8 cellular contexts compared by ENCODE assay signal in the genomic region with DNA sequence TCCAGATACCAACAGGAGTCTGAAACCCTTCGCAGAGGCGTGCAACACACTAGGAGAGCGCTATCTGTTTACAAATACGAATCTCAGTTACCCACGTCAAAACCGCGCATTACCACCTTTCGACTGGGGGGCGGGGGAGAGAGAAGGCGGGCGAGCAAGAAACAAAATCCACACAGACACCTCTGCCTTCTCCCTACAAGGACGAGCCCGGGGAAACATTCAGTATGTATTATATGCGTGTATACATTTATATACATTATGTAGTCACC. TPM values are rescaled to one million over a fixed set of nuclear protein-coding genes. Genes with fewer than 3 reads are reported as not detected.
DNase-seq lines count a peak whose midpoint lies in the region; ATAC-seq and TF ChIP-seq lines count a peak whose summit lies in the region.

No MANE protein-coding gene starts in this region.

- H3K9me3 Mint-ChIP-seq in CD8-positive, alpha-beta memory T cell: no peaks in the 10 kb centered on the region

- peak overlapping the region; percentile 79 for H3K27ac ChIP-seq in CD8-positive, alpha-beta memory T cell (ENCODE audit: low read depth, low read length)
- H3K27ac ChIP-seq in VCaP: peak overlapping the region; percentile 91
- H3K27ac ChIP-seq in left lung: peak overlapping the region; percentile 84 to 93

- POLR2A ChIA-PET in CD8-positive, alpha-beta memory T cell (lab: Charles Lee): interaction anchor here (0.6 to 2.1 kb wide), 8 partner anchors 20 to 497 kb away, joined by 3 to 13 read pairs (median 5); partner anchors contain the start of genes ORC1, SHISAL2A and TXNDC12

- intact Hi-C loops in left lung (cut with DNase I): no loop called here

- TF ChIP-seq CTCF in VCaP (conservative IDR thresholded peaks at IDR 0.05) (no peak), cardiac fibroblast (IDR thresholded peaks at IDR 0.05; ENCODE audit: low read depth, low read length) (no peak), left lung (IDR thresholded peaks at IDR 0.05) (no peak)

- no peaks in the 10 kb centered on the region for H3K27me3 Mint-ChIP-seq in CD8-positive, alpha-beta memory T cell

- DNase-seq in CD8-positive, alpha-beta memory T cell: peak; percentile 58 to 86 (median 77)
- DNase-seq in NCI-H146 treated with DMSO at 0.1 percent for 48 hours (lab: John Stamatoyannopoulos, UW; ENCODE audit: unreplicated experiment) (peak; percentile 40), cardiac fibroblast (ENCODE audit: low read depth in 2 of 2) (peak; percentile 63 to 73), left lung (peak in 1 of 2 donors; percentile 51), GM19240 (ENCODE audit: insufficient read length, low spot score) (no peak)
- DNase-seq in stimulated activated CD4-positive, alpha-beta T cell treated with anti-CD3 and anti-CD28 coated beads, Interleukin-4, amount 100 ng/mL, for 48 hours (ENCODE audit: low read depth in 2 of 2): peak; percentile 51

- H3K9me3 ChIP-seq in CD8-positive, alpha-beta memory T cell (ENCODE audit: low read length): no peaks in the 10 kb centered on the region
- H3K9me3 ChIP-seq in left lung: no peaks in the 10 kb centered on the region

- CTCF ChIA-PET in CD8-positive, alpha-beta memory T cell (lab: Charles Lee): interaction anchor here (1.1 to 1.7 kb wide), 2 partner anchors 81 to 134 kb away, joined by 3 to 5 read pairs; no protein-coding TSS in a partner anchor

- no peaks in the 10 kb centered on the region for H3K36me3 ChIP-seq in CD8-positive, alpha-beta memory T cell (ENCODE audit: insufficient read depth, low read length)
- H3K36me3 ChIP-seq in left lung: no peaks in the 10 kb centered on the region

- peak; percentile 42 for ATAC-seq in GM21529 (IDR thresholded peaks at IDR 0.05; ENCODE audit: unreplicated experiment)
- ATAC-seq in left lung: peak; percentile 48

- H3K4me1 ChIP-seq in CD8-positive, alpha-beta memory T cell (ENCODE audit: insufficient read depth, low read length): peaks cover 37% of the 10 kb centered on the region
- H3K4me1 ChIP-seq in left lung: peaks cover 5 to 33% of the 10 kb centered on the region in 2 donors

- H3K4me3 ChIP-seq in CD8-positive, alpha-beta memory T cell (ENCODE audit: low read length): peak overlapping the region; percentile 91
- H3K4me3 ChIP-seq in cardiac fibroblast (replicated peaks in 1 of 2; ENCODE audit: low read depth in 2 of 2, low read length in 2 of 2): peak overlapping the region; percentile 84 to 89
- peak overlapping the region; percentile 89 to 96 for H3K4me3 ChIP-seq in left lung

- no peak overlapping the region for H3K27ac Mint-ChIP-seq in CD8-positive, alpha-beta memory T cell

- peaks cover 36 to 50% (median 48%) of the 10 kb centered on the region in 3 donors for H3K4me1 Mint-ChIP-seq in CD8-positive, alpha-beta memory T cell

- no peak overlapping the region for H3K4me3 Mint-ChIP-seq in CD8-positive, alpha-beta memory T cell

- no peaks in the 10 kb centered on the region for H3K27me3 ChIP-seq in CD8-positive, alpha-beta memory T cell (ENCODE audit: insufficient read depth, low read length, poor library complexity, severe bottlenecking)
- no peaks in the 10 kb centered on the region for H3K27me3 ChIP-seq in left lung

- peaks cover 0 to 2% (median 0%) of the 10 kb centered on the region in 3 donors for H3K36me3 Mint-ChIP-seq in CD8-positive, alpha-beta memory T cell

RNA-seq across cellular contexts. Expression of gene TUT4, which starts 0.7 kb away (rescaled TPM):
- 10 to 100 TPM; 54.1 to 63.1 TPM for total RNA-seq in CD8-positive, alpha-beta memory T cell
- 40.1 TPM for polyA plus RNA-seq in CD8-positive, alpha-beta memory T cell
- total RNA-seq in left lung: 10 to 100 TPM; 37.5 to 40.1 TPM

RNA-seq across cellular contexts. Expression of gene GPX7, which starts 50.0 kb away (rescaled TPM):
- total RNA-seq in CD8-positive, alpha-beta memory T cell: 10 to 100 TPM; 29.9 to 30.0 TPM
- 31.9 TPM for polyA plus RNA-seq in CD8-positive, alpha-beta memory T cell
- total RNA-seq in left lung: 10 to 100 TPM; 12.6 to 22.4 TPM
